ENCODE assay signal across 32 cellular contexts in genomic region chr2:72089537-72089936, GRCh38. TPM values are rescaled to one million over a fixed set of nuclear protein-coding genes. Genes with fewer than 3 reads are reported as not detected.
"Had no signal": no experiment of that assay in that cellular context is flagged by ENCODE, and none has a peak within 500 bp of the region (broad histone marks: within the 10 kb centered on the region; RNA-seq: fewer than 3 reads in every experiment).

No MANE protein-coding gene starts in this region.

- H3K4me1 Mint-ChIP-seq: activated naive CD8-positive, alpha-beta T cell treated with anti-CD3 and anti-CD28 coated beads for 36 hours; central memory CD8-positive, alpha-beta T cell had no signal

- ATAC-seq: activated T-cell treated with anti-CD3 and anti-CD28 coated beads, Interleukin-2, amount 50 U/mL, for 72 hours; activated T-helper 17 cell treated with anti-CD3 and anti-CD28 coated beads, Interleukin-2, amount 50 U/mL, for 72 hours; PC-3 had no signal

- H3K9ac ChIP-seq: SK-N-SH had no signal

- H3K36me3 ChIP-seq: ascending aorta, cardiac muscle cell, Peyer's patch, SJSA1 had no signal

- H3K4me1 ChIP-seq: ascending aorta had no signal

- H3K9me2 ChIP-seq: SK-N-SH had no signal

- H3K4me2 ChIP-seq: SK-N-SH had no signal

- H3K9me3 ChIP-seq: ascending aorta, SJSA1, SK-N-SH had no signal

- H3K4me3 ChIP-seq: ascending aorta, cardiac muscle cell, Peyer's patch, SJSA1 had no signal

- H3K9me3 Mint-ChIP-seq: activated CD4-positive, alpha-beta memory T cell treated with anti-CD3 and anti-CD28 coated beads for 36 hours; activated naive CD8-positive, alpha-beta T cell treated with anti-CD3 and anti-CD28 coated beads for 36 hours; central memory CD8-positive, alpha-beta T cell; T-helper 1 cell treated with Interleukin-12 subunit alpha and Interleukin-12 subunit beta and Interleukin-4 antibody, amounts not matched to agents 30 μg/mL and 1 μg/mL, for 36 hours; T-helper 2 cell treated with Interferon-gamma antibody and Interleukin-4, amounts not matched to agents 5 μg/mL and 100 μg/mL, for 36 hours had no signal

- FAIRE-seq: TTC549 had no signal

- H3K4me3 Mint-ChIP-seq: activated CD4-positive, alpha-beta memory T cell treated with anti-CD3 and anti-CD28 coated beads for 36 hours; activated naive CD8-positive, alpha-beta T cell treated with anti-CD3 and anti-CD28 coated beads for 36 hours; activated T-cell treated with anti-CD3 and anti-CD28 coated beads, Interleukin-2, amount 50 U/mL, for 72 hours; activated T-helper 17 cell treated with anti-CD3 and anti-CD28 coated beads, Interleukin-2, amount 50 U/mL, for 72 hours; central memory CD8-positive, alpha-beta T cell; T-helper 1 cell treated with Interleukin-12 subunit alpha and Interleukin-12 subunit beta and Interleukin-4 antibody, amounts not matched to agents 30 μg/mL and 1 μg/mL, for 36 hours; T-helper 2 cell treated with Interferon-gamma antibody and Interleukin-4, amounts not matched to agents 5 μg/mL and 100 μg/mL, for 36 hours had no signal

- DNase-seq: activated CD4-positive, alpha-beta memory T cell treated with anti-CD3 and anti-CD28 coated beads for 36 hours; activated CD4-positive, alpha-beta T cell treated with anti-CD3 and anti-CD28 coated beads, Interleukin-2, amount 50 U/mL, for 1 hour; activated effector memory CD4-positive, alpha-beta T cell treated with anti-CD3 and anti-CD28 coated beads, Interleukin-2, amount 50 U/mL, for 16 hours; activated naive CD4-positive, alpha-beta T cell; activated naive CD4-positive, alpha-beta T cell treated with anti-CD3 and anti-CD28 coated beads, Interleukin-2, amount 50 U/mL, for 16 hours; activated naive CD8-positive, alpha-beta T cell treated with anti-CD3 and anti-CD28 coated beads for 36 hours; activated T-cell treated with anti-CD3 and anti-CD28 coated beads, Interleukin-2, amount 50 U/mL, for 1 hour; activated T-cell treated with anti-CD3 and anti-CD28 coated beads, Interleukin-2, amount 50 U/mL, for 72 hours; amygdala; NCI-H1105 treated with DMSO at 0.1 percent for 48 hours; NCI-H1436; NCI-H1694; NCI-H1930; NCI-H2081 treated with DMSO at 0.1 percent for 48 hours; NCI-H446; NCI-H510A treated with DMSO at 0.1 percent for 48 hours; NCI-H69; NK-92 treated with Interleukin-12 subunit alpha and Interleukin-12 subunit beta, amount 100 ng/mL, for 24 hours; PC-3; Peyer's patch; RPMI8226; SHP77 treated with DMSO at 0.1 percent for 48 hours; SK-N-SH had no signal

- H3K27ac Mint-ChIP-seq: activated CD4-positive, alpha-beta memory T cell treated with anti-CD3 and anti-CD28 coated beads for 36 hours; activated naive CD8-positive, alpha-beta T cell treated with anti-CD3 and anti-CD28 coated beads for 36 hours; activated T-cell treated with anti-CD3 and anti-CD28 coated beads, Interleukin-2, amount 50 U/mL, for 72 hours; activated T-helper 17 cell treated with anti-CD3 and anti-CD28 coated beads, Interleukin-2, amount 50 U/mL, for 72 hours; T-helper 1 cell treated with Interleukin-12 subunit alpha and Interleukin-12 subunit beta and Interleukin-4 antibody, amounts not matched to agents 30 μg/mL and 1 μg/mL, for 36 hours; T-helper 2 cell treated with Interferon-gamma antibody and Interleukin-4, amounts not matched to agents 5 μg/mL and 100 μg/mL, for 36 hours had no signal

- H3K27ac ChIP-seq: ascending aorta, cardiac muscle cell, Peyer's patch, SJSA1 had no signal

- H3K36me3 Mint-ChIP-seq: activated CD4-positive, alpha-beta memory T cell treated with anti-CD3 and anti-CD28 coated beads for 36 hours; activated naive CD8-positive, alpha-beta T cell treated with anti-CD3 and anti-CD28 coated beads for 36 hours had no signal

- H3K27me3 ChIP-seq: ascending aorta, cardiac muscle cell, Peyer's patch, SJSA1 had no signal

RNA-seq across cellular contexts. Expression of gene CYP26B1, which starts 58.1 kb away (rescaled TPM):
- total RNA-seq: activated CD4-positive, alpha-beta memory T cell treated with anti-CD3 and anti-CD28 coated beads for 36 hours; activated CD8-positive, alpha-beta memory T cell treated with anti-CD3 and anti-CD28 coated beads for 36 hours; activated naive CD8-positive, alpha-beta T cell treated with anti-CD3 and anti-CD28 coated beads for 36 hours; activated T-cell treated with anti-CD3 and anti-CD28 coated beads, Interleukin-2, amount 50 U/mL, for 72 hours had no signal
